Comparison of ENCODE assay signal across 11 cellular contexts in genomic region chr19:46841458-46842083, GRCh38. TPM values are rescaled to one million over a fixed set of nuclear protein-coding genes. Genes with fewer than 3 reads are reported as not detected.
DNase-seq lines count a peak whose midpoint lies in the region; ATAC-seq, FAIRE-seq and TF ChIP-seq lines count a peak whose summit lies in the region.
"Had no signal": no experiment of that assay in that cellular context is flagged by ENCODE, and none has a peak within 500 bp of the region (broad histone marks: within the 10 kb centered on the region; RNA-seq: fewer than 3 reads in every experiment).

No MANE protein-coding gene starts in this region.

- no peaks in the 10 kb centered on the region for H3K9me3 ChIP-seq in HCT116 (ENCODE audit: control insufficient read depth in 1 of 2, insufficient read depth in 1 of 2, low read depth in 1 of 2, low read length in 2 of 2)
- H3K9me3 ChIP-seq in astrocyte (ENCODE audit: insufficient read depth, low read depth, low read length): no peaks in the 10 kb centered on the region
- no peaks in the 10 kb centered on the region for H3K9me3 ChIP-seq in heart left ventricle
- no peaks in the 10 kb centered on the region for H3K9me3 ChIP-seq in stomach

- FAIRE-seq in astrocyte (lab: Jason Lieb, UNC): no peak

- H2AFZ ChIP-seq in HCT116 (ENCODE audit: low read depth, low read length, poor library complexity, severe bottlenecking) (no peak overlapping the region), astrocyte (ENCODE audit: low read depth, low read length) (no peak overlapping the region)

- no peaks in the 10 kb centered on the region for H3K9me3 Mint-ChIP-seq in astrocyte (ENCODE audit: unreplicated experiment)
- H3K9me3 Mint-ChIP-seq: activated T-cell treated with anti-CD3 and anti-CD28 coated beads, Interleukin-2, amount 50 U/mL, for 4 hours; effector memory CD8-positive, alpha-beta T cell had no signal

- H3K27me3 ChIP-seq in HCT116 (ENCODE audit: insufficient read depth, low read length) (no peaks in the 10 kb centered on the region), astrocyte (ENCODE audit: insufficient read depth, low read length) (no peaks in the 10 kb centered on the region), heart left ventricle (no peaks in the 10 kb centered on the region), stomach (no peaks in the 10 kb centered on the region)

- WGBS in heart left ventricle, 4 donors: 42 to 71% (median 50%) methylated on average over 12 of the region's 12 CpGs
- WGBS in stomach, 5 donors: 62 to 72% (median 67%) methylated on average over 12 of the region's 12 CpGs

- H3K27ac ChIP-seq in HCT116 (ENCODE audit: low read depth, low read length) (peak overlapping the region; percentile 31; the same call in 1 of the 2 replicates), astrocyte (ENCODE audit: low read depth, low read length) (no peak overlapping the region), heart left ventricle (peak overlapping the region in 11 of 12 donors; percentile 22 to 83 (median 61)), stomach (peak overlapping the region in 4 of 5 donors; percentile 1 to 79 (median 58))

- peak overlapping the region; percentile 1; the same call in 1 of the 2 replicates for H3K4me2 ChIP-seq in HCT116 (ENCODE audit: low read length)
- peak overlapping the region; percentile 8 for H3K4me2 ChIP-seq in astrocyte (ENCODE audit: low read length)

- no peak for TF ChIP-seq RAD21 in HCT116 (IDR thresholded peaks at IDR 0.05; ENCODE audit: low read depth)

- H3K4me3 ChIP-seq in HCT116 (replicated peaks in 1 of 2; ENCODE audit: low read depth in 1 of 2, low read length in 2 of 2): no peak overlapping the region
- no peak overlapping the region for H3K4me3 ChIP-seq in astrocyte (ENCODE audit: insufficient read depth, low read depth, low read length)
- no peak overlapping the region for H3K4me3 ChIP-seq in heart left ventricle
- no peak overlapping the region for H3K4me3 ChIP-seq in stomach

- BruUV-seq in HCT116 (replicated peaks; lab: Mats Ljungman, UMichigan): no TSS peak

- no peaks in the 10 kb centered on the region for H4K20me1 ChIP-seq in HCT116 (ENCODE audit: insufficient read depth)
- peaks cover 65% of the 10 kb centered on the region for H4K20me1 ChIP-seq in astrocyte (ENCODE audit: insufficient read depth, low read length)

- H3K36me3 Mint-ChIP-seq in astrocyte (ENCODE audit: low read depth, unreplicated experiment): peaks cover 28% of the 10 kb centered on the region

- no peak for DNase-seq in HCT116 (ENCODE audit: low read depth, low spot score)
- DNase-seq in astrocyte (ENCODE audit: low read depth): no peak
- DNase-seq in heart left ventricle: peak; percentile 77 to 85 (median 82)
- peak; percentile 35 for DNase-seq in stomach
- no peak for DNase-seq in activated CD4-positive, CD25-positive, alpha-beta regulatory T cell treated with anti-CD3 and anti-CD28 coated beads, Interleukin-2, amount 50 U/mL, for 72 hours
- no peak for DNase-seq in GDM1 (lab: John Stamatoyannopoulos, UW)
- no peak for DNase-seq in CD1c-positive myeloid dendritic cell (ENCODE audit: extremely low spot score)
- DNase-seq: activated T-cell treated with anti-CD3 and anti-CD28 coated beads, Interleukin-2, amount 50 U/mL, for 4 hours; effector memory CD8-positive, alpha-beta T cell; NCI-H1694 treated with DMSO at 0.1 percent for 48 hours had no signal

- CTCF ChIA-PET in HCT116 (lab: Charles Lee): interaction anchor here (0.9 to 2.6 kb wide), 9 partner anchors 8 to 104 kb away, joined by 3 to 27 read pairs (median 6); partner anchors contain the start of genes AP2S1 and SLC1A5

- TF ChIP-seq POLR2A in HCT116 (IDR thresholded peaks at IDR 0.05; ENCODE audit: borderline replicate concordance, extremely low read depth, insufficient read depth, insufficient read length) (no peak), heart left ventricle (IDR thresholded peaks at IDR 0.05) (no peak), stomach (IDR thresholded peaks at IDR 0.05) (no peak)

- ATAC-seq in HCT116 (peak; percentile 78), heart left ventricle (peak; percentile 73 to 85 (median 82)), HG03460 (IDR thresholded peaks at IDR 0.05; ENCODE audit: unreplicated experiment) (no peak)
- ATAC-seq: effector memory CD8-positive, alpha-beta T cell had no signal

- intact Hi-C loops in HCT116 (cut with micrococcal nuclease): loop anchor here (5.0 kb wide), 1 partner anchor 151 kb away; no protein-coding TSS in a partner anchor
- intact Hi-C loops in heart left ventricle (cut with DNase I): loop anchor here in 5 of 10 donors (2.0 to 10.0 kb wide), 3 partner anchors 85 to 237 kb away; partner anchors contain the start of gene CALM3 (in 1 of the 5)
- intact Hi-C loops in stomach (cut with DNase I; ENCODE audit: low total_unique reads): loop anchor here (5.0 kb wide), 1 partner anchor 84 kb away; no protein-coding TSS in a partner anchor

- TF ChIP-seq EP300 in stomach (IDR thresholded peaks at IDR 0.05): no peak

- H3K79me2 ChIP-seq in HCT116 (ENCODE audit: insufficient read depth, low read length) (peaks cover 45% of the 10 kb centered on the region), astrocyte (ENCODE audit: insufficient read depth, low read length) (peaks cover 35% of the 10 kb centered on the region)

- H3K9ac ChIP-seq in HCT116 (ENCODE audit: low read length) (no peak overlapping the region), astrocyte (ENCODE audit: low read length) (no peak overlapping the region)

- RAD21 ChIA-PET in HCT116 (lab: Charles Lee; ENCODE audit: low non-redundant PET in 1 of 2, low total read pairs in 2 of 2, uncharacterized antibody in 2 of 2, unreplicated experiment in 2 of 2): no interaction called here

- POLR2A ChIA-PET in HCT116 (lab: Charles Lee): interaction anchor here (1.3 to 2.2 kb wide), 4 partner anchors 57 to 272 kb away, joined by 3 to 7 read pairs (median 4); partner anchors contain the start of gene ZC3H4

- H3K4me3 Mint-ChIP-seq in astrocyte (ENCODE audit: unreplicated experiment): peak overlapping the region; percentile 69
- H3K4me3 Mint-ChIP-seq: activated T-cell treated with anti-CD3 and anti-CD28 coated beads, Interleukin-2, amount 50 U/mL, for 4 hours; effector memory CD8-positive, alpha-beta T cell had no signal

- peaks cover 12% of the 10 kb centered on the region for H3K4me1 Mint-ChIP-seq in astrocyte (ENCODE audit: low read depth, unreplicated experiment)

- H3K36me3 ChIP-seq in HCT116 (ENCODE audit: control insufficient read depth in 1 of 2, insufficient read depth in 2 of 2, low read length in 2 of 2): peaks cover 34 to 36% of the 10 kb centered on the region in 2 experiments
- peaks cover 29% of the 10 kb centered on the region for H3K36me3 ChIP-seq in astrocyte (ENCODE audit: insufficient read depth, low read length)
- peaks cover 2 to 86% (median 64%) of the 10 kb centered on the region in 9 donors for H3K36me3 ChIP-seq in heart left ventricle
- peaks cover 33 to 84% (median 80%) of the 10 kb centered on the region in 4 donors for H3K36me3 ChIP-seq in stomach

- H3K27me3 Mint-ChIP-seq in astrocyte (ENCODE audit: low read depth, unreplicated experiment): no peaks in the 10 kb centered on the region
- H3K27me3 Mint-ChIP-seq: effector memory CD8-positive, alpha-beta T cell had no signal

- H3K4me1 ChIP-seq in HCT116 (ENCODE audit: control insufficient read depth in 1 of 2, insufficient read depth in 2 of 2, low read length in 2 of 2) (peaks cover 16 to 27% of the 10 kb centered on the region in 2 experiments), astrocyte (ENCODE audit: insufficient read depth, low read length) (peaks cover 8% of the 10 kb centered on the region), heart left ventricle (peaks cover 0 to 23% (median 15%) of the 10 kb centered on the region in 12 donors), stomach (peaks cover 9 to 50% (median 30%) of the 10 kb centered on the region in 4 donors)

- TF ChIP-seq CTCF in HCT116 (IDR thresholded peaks at IDR 0.05 in 2 of 3, conservative IDR thresholded peaks at IDR 0.05 in 1 of 3; ENCODE audit: borderline replicate concordance in 1 of 3, insufficient read depth in 1 of 3, low read depth in 2 of 3, low read length in 2 of 3) (no peak), astrocyte (IDR thresholded peaks at IDR 0.05; ENCODE audit: insufficient read depth, low read depth, low read length) (no peak), heart left ventricle (IDR thresholded peaks at IDR 0.05) (no peak), stomach (IDR thresholded peaks at IDR 0.05) (no peak)

- no peaks in the 10 kb centered on the region for H3K9me2 ChIP-seq in HCT116 (ENCODE audit: insufficient read depth)

- no peak overlapping the region for H3K27ac Mint-ChIP-seq in astrocyte (ENCODE audit: unreplicated experiment)

TF ChIP-seq in HCT116, 20 proteins besides CTCF, POLR2A, EP300 and RAD21:
- TF ChIP-seq TCF7L2 (IDR thresholded peaks at IDR 0.05; ENCODE audit: borderline replicate concordance, extremely low read depth, insufficient read depth, insufficient read length): no peak
- no peak for TF ChIP-seq EGR1 (IDR thresholded peaks at IDR 0.05; ENCODE audit: low read depth)
- TF ChIP-seq MAX (IDR thresholded peaks at IDR 0.05): peak; percentile 26; the same call in 1 of the 2 replicates
- TF ChIP-seq SP1 (IDR thresholded peaks at IDR 0.05; ENCODE audit: low read depth): no peak
- TF ChIP-seq SIN3A (IDR thresholded peaks at IDR 0.05; ENCODE audit: low read depth): no peak
TF ChIP-seq in HCT116: peak in this region for 1.

RNA-seq across cellular contexts. Expression of gene AP2S1, which starts 9.1 kb away (rescaled TPM):
- total RNA-seq in HCT116 (2021; ENCODE audit: unreplicated experiment) (296 TPM), astrocyte (262 and 278 TPM in 2 replicates), heart left ventricle (100 to 1,000 TPM in 2 of 9 donors, 10 to 100 TPM in 7; 75.3 to 148 (median 84.5) TPM), stomach (100 to 1,000 TPM in 2 of 5 donors, 10 to 100 TPM in 2, 1 to 10 TPM in 1; 4.9 to 191 (median 76.7) TPM)
- polyA plus RNA-seq in HCT116 (2012): 311 and 325 TPM in 2 replicates
- polyA plus RNA-seq in heart left ventricle (100 to 1,000 TPM in 1 of 2 donors, 10 to 100 TPM in 1; 85.8 to 166 TPM), stomach (100 to 1,000 TPM in 2 of 3 donors, 10 to 100 TPM in 1; 90.1 to 124 (median 103) TPM)

RNA-seq across cellular contexts. Expression of gene ARHGAP35, which starts 19.2 kb away (rescaled TPM):
- total RNA-seq in HCT116 (2021; ENCODE audit: unreplicated experiment): 47.6 TPM
- 29.0 and 30.2 TPM in 2 replicates for polyA plus RNA-seq in HCT116 (2012)
- total RNA-seq in astrocyte: 55.2 and 57.9 TPM in 2 replicates
- total RNA-seq in heart left ventricle: 10 to 100 TPM; 59.5 to 91.0 (median 77.2) TPM
- 10 to 100 TPM; 34.8 to 68.1 TPM for polyA plus RNA-seq in heart left ventricle
- total RNA-seq in stomach: 100 to 1,000 TPM in 1 of 5 donors, 10 to 100 TPM in 3, 1 to 10 TPM in 1; 7.0 to 200 (median 36.4) TPM
- 1 to 10 TPM; 5.6 to 9.0 (median 7.3) TPM for polyA plus RNA-seq in stomach

RNA-seq across cellular contexts. Expression of gene SLC1A5, which starts 53.2 kb away (rescaled TPM):
- total RNA-seq in HCT116 (2021; ENCODE audit: unreplicated experiment) (284 TPM), astrocyte (233 and 270 TPM in 2 replicates), heart left ventricle (10 to 100 TPM in 4 of 9 donors, 1 to 10 TPM in 5; 3.7 to 22.4 (median 8.9) TPM), stomach (10 to 100 TPM; 18.7 to 53.0 (median 27.7) TPM)
- polyA plus RNA-seq in HCT116 (2012): 346 and 361 TPM in 2 replicates
- polyA plus RNA-seq in heart left ventricle (10 to 100 TPM in 1 of 2 donors, 1 to 10 TPM in 1; 3.8 to 21.5 TPM), stomach (100 to 1,000 TPM in 1 of 3 donors, 10 to 100 TPM in 2; 20.5 to 106 (median 35.1) TPM)

Comparison
In these comparisons a context has a peak if more than half of its experiments do, and no peak if none do; other contexts are left out.
1. DNase-seq: peak in heart left ventricle (5 of 5) and stomach (single experiment); none in HCT116 (single experiment), astrocyte (single experiment), activated CD4-positive, CD25-positive, alpha-beta regulatory T cell treated with anti-CD3 and anti-CD28 coated beads, Interleukin-2, amount 50 U/mL, for 72 hours (single experiment), GDM1 (single experiment) and CD1c-positive myeloid dendritic cell (single experiment).